ENCODE assay signal across 10 cellular contexts in the genomic region with DNA sequence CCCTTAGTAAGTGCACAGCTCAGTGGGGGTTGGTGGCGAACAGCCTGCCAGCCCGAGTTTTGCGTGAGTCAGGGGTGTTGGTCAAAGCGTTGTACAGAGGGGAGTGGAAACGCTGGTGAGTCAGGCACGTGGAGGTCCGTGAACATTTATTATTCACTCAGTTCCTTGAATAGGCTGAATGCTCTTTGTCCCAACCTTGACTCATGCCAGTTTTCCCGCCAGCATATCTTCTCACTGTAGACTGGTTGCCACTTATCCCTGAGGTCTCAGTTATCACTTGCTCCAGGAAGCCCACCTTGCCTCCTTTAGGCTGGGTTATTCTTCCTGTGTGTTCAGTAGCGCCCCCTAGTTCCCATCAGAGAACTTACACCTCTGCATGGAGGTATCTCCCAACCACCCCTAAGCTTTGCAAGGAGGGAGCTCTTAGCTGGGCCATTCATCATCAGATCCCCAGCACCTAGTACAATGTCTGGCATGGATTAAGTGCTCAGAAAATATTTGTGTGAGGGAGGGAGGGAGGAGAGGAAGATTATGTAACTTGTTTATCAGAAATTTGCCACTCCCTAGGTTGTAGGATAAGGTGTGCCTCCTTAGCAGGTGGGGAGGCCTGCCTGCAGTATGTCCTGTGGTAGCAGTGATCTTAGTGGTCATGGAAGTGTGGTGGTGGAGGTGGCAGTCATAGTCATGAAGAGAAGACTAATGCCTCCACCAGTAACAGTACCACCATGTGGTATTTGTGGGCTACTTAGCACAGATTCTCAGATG.
DNase-seq lines count a peak whose midpoint lies in the region; ATAC-seq, FAIRE-seq and TF ChIP-seq lines count a peak whose summit lies in the region.
"Had no signal": no experiment of that assay in that cellular context is flagged by ENCODE, and none has a peak within 500 bp of the region (broad histone marks: within the 10 kb centered on the region; RNA-seq: fewer than 3 reads in every experiment).

No MANE protein-coding gene starts in this region.

- in situ Hi-C loops in KBM-7 (cut with MboI; ENCODE audit: low pct_unique_long_range_greater_than_20kb, low sequenced_read_pairs), result no loop called here

- no peak overlapping the region for H3K56ac ChIP-seq in mesendoderm (ENCODE audit: low read length)

- no peak overlapping the region for H3K23ac ChIP-seq in mesendoderm (ENCODE audit: low read length)

- H3K4me3 ChIP-seq in GM06990 (replicated peaks; ENCODE audit: low read depth, low read length) (no peak overlapping the region), bronchial epithelial cell (ENCODE audit: low read depth, low read length) (no peak overlapping the region), mesendoderm (ENCODE audit: low read length) (no peak overlapping the region)

- no peak overlapping the region for H3K4me2 ChIP-seq in mesendoderm (ENCODE audit: low read length)

- H2AK5ac ChIP-seq in mesendoderm (ENCODE audit: low read length), result no peak overlapping the region

- H3K27me3 ChIP-seq in GM06990 (replicated peaks; ENCODE audit: control insufficient read depth, insufficient read depth, low read length) (no peaks in the 10 kb centered on the region), bronchial epithelial cell (ENCODE audit: control insufficient read depth, insufficient read depth, low read length) (peaks cover 2% of the 10 kb centered on the region), mesendoderm (ENCODE audit: insufficient read depth, low read length, poor library complexity) (no peaks in the 10 kb centered on the region)

- H2BK15ac ChIP-seq in mesendoderm (replicated peaks; ENCODE audit: low read depth), result no peak overlapping the region

- H3K4me1 ChIP-seq in mesendoderm (ENCODE audit: control insufficient read depth, low read depth, low read length), result no peaks in the 10 kb centered on the region

- no peak overlapping the region for H3K9ac ChIP-seq in mesendoderm (ENCODE audit: low read length)

- FAIRE-seq in bronchial epithelial cell (lab: Jason Lieb, UNC), result no peak

- DNase-seq in GM06990 (ENCODE audit: extremely low read depth, insufficient read length), result no peak
- DNase-seq in KBM-7, result peak; percentile 35
- DNase-seq in bronchial epithelial cell (ENCODE audit: low read depth), result no peak
- peak; percentile 70 for DNase-seq in mesendoderm
- DNase-seq in DMS79 (lab: John Stamatoyannopoulos, UW), result no peak
- DNase-seq: NCI-H510A treated with DMSO at 0.1 percent for 48 hours had no signal

- H2BK5ac ChIP-seq in mesendoderm (ENCODE audit: low read length), result no peak overlapping the region

- no peak overlapping the region for H3K4ac ChIP-seq in mesendoderm (ENCODE audit: low read depth, low read length)

- peaks cover 2% of the 10 kb centered on the region for H3K36me3 ChIP-seq in GM06990 (ENCODE audit: control insufficient read depth, insufficient read depth, low read length)
- no peaks in the 10 kb centered on the region for H3K36me3 ChIP-seq in bronchial epithelial cell (ENCODE audit: control insufficient read depth, insufficient read depth, low read length)
- H3K36me3 ChIP-seq in mesendoderm (ENCODE audit: control insufficient read depth, insufficient read depth, low read length), result no peaks in the 10 kb centered on the region

- H3K18ac ChIP-seq in mesendoderm (ENCODE audit: low read length), result no peak overlapping the region

- ATAC-seq in GM18861 (IDR thresholded peaks at IDR 0.05; ENCODE audit: unreplicated experiment), result no peak
- no peak for ATAC-seq in HG02678 (IDR thresholded peaks at IDR 0.05; ENCODE audit: unreplicated experiment)
- ATAC-seq in HG03439 (IDR thresholded peaks at IDR 0.05; ENCODE audit: unreplicated experiment), result no peak

- peak; percentile 44 for TF ChIP-seq CTCF in GM06990 (IDR thresholded peaks at IDR 0.05; ENCODE audit: insufficient read depth, low read length, poor library complexity, severe bottlenecking)
- TF ChIP-seq CTCF in bronchial epithelial cell (IDR thresholded peaks at IDR 0.05; ENCODE audit: insufficient read depth, low read length, severe bottlenecking), result peak; percentile 14

- no peak overlapping the region for H4K5ac ChIP-seq in mesendoderm (ENCODE audit: low read length)

- H3K79me1 ChIP-seq in mesendoderm (ENCODE audit: low read length), result peaks cover 3% of the 10 kb centered on the region

- H3K79me2 ChIP-seq in mesendoderm (ENCODE audit: control insufficient read depth, insufficient read depth, low read length), result no peaks in the 10 kb centered on the region

- H2BK120ac ChIP-seq in mesendoderm (ENCODE audit: low read depth, low read length), result no peak overlapping the region

- WGBS in mesendoderm (ENCODE audit: extremely low coverage, insufficient coverage, low lambda C conversion rate), result no CpG with 5 or more reads among the region's 9 CpGs

- H3K27ac ChIP-seq in mesendoderm (ENCODE audit: low read depth, low read length), result no peak overlapping the region
- H3K27ac ChIP-seq: epithelial cell of prostate had no signal

- no peak overlapping the region for H4K8ac ChIP-seq in mesendoderm (ENCODE audit: low read depth, low read length)

Comparison
In these comparisons a context has a peak if more than half of its experiments do, and no peak if none do; other contexts are left out.
1. DNase-seq: peak in KBM-7 (single experiment) and mesendoderm (single experiment); none in GM06990 (single experiment), bronchial epithelial cell (single experiment) and DMS79 (single experiment).